Comparison of ENCODE assay signal across 14 cellular contexts in genomic region chr4:117549624-117550023, GRCh38.
A peak's percentile ranks its signal among the peaks of the same experiment; 100 is the strongest.
DNase-seq lines count a peak whose midpoint lies in the region; FAIRE-seq and TF ChIP-seq lines count a peak whose summit lies in the region.
"Had no signal": no experiment of that assay in that cellular context is flagged by ENCODE, and none has a peak within 500 bp of the region (broad histone marks: within the 10 kb centered on the region; RNA-seq: fewer than 3 reads in every experiment).

No MANE protein-coding gene starts in this region.

- H2BK120ac ChIP-seq in mesenchymal stem cell (ENCODE audit: low read depth, low read length) = no peak overlapping the region

- no peaks in the 10 kb centered on the region for H3F3A ChIP-seq in smooth muscle cell (ENCODE audit: low read depth)

- H3K36me3 Mint-ChIP-seq in endothelial cell (ENCODE audit: low read depth, unreplicated experiment) = no peaks in the 10 kb centered on the region
- H3K36me3 Mint-ChIP-seq: CD8-positive, alpha-beta memory T cell had no signal

- no peak overlapping the region for H3K18ac ChIP-seq in mesenchymal stem cell (ENCODE audit: low read depth in 1 of 2, low read length in 2 of 2)

- intact Hi-C loops in vagina (cut with DNase I) = no loop called here

- no peak overlapping the region for H3K14ac ChIP-seq in mesenchymal stem cell (ENCODE audit: low read length in 2 of 2)

- H3K23ac ChIP-seq in mesenchymal stem cell (ENCODE audit: low read length in 2 of 2) = no peak overlapping the region

- no peaks in the 10 kb centered on the region for H3K27me3 Mint-ChIP-seq in endothelial cell (ENCODE audit: unreplicated experiment)
- H3K27me3 Mint-ChIP-seq: CD8-positive, alpha-beta memory T cell had no signal

- H3K9me3 ChIP-seq in mesenchymal stem cell (ENCODE audit: control insufficient read depth, low read length) (no peaks in the 10 kb centered on the region), smooth muscle cell (replicated peaks; ENCODE audit: low read depth) (no peaks in the 10 kb centered on the region), vagina (no peaks in the 10 kb centered on the region)
- H3K9me3 ChIP-seq: BLaER1 had no signal

- FAIRE-seq in endometrium (lab: Jason Lieb, UNC) = peak; percentile 54
- FAIRE-seq: H54 had no signal

- H3K4me3 ChIP-seq in mesenchymal stem cell (ENCODE audit: insufficient read depth in 1 of 2, low read depth in 1 of 2, low read length in 2 of 2) (no peak overlapping the region), smooth muscle cell (no peak overlapping the region), vagina (no peak overlapping the region)
- H3K4me3 ChIP-seq: BLaER1 had no signal

- H3K9ac ChIP-seq in mesenchymal stem cell (ENCODE audit: low read length) (no peak overlapping the region), smooth muscle cell (ENCODE audit: low read depth) (no peak overlapping the region)
- H3K9ac ChIP-seq: BLaER1 had no signal

- H3K27ac ChIP-seq in mesenchymal stem cell (ENCODE audit: low read length, poor library complexity, severe bottlenecking) (no peak overlapping the region), smooth muscle cell (ENCODE audit: low read depth) (no peak overlapping the region), vagina (no peak overlapping the region)
- H3K27ac ChIP-seq: 22Rv1, BLaER1 had no signal

- WGBS in mesenchymal stem cell = 18% methylated on average over 4 of the region's 4 CpGs
- 67% methylated on average over 4 of the region's 4 CpGs for WGBS in smooth muscle cell (ENCODE audit: low lambda C conversion rate)

- H2AK5ac ChIP-seq in mesenchymal stem cell (ENCODE audit: low read length, severe bottlenecking) = no peak overlapping the region

- H3K79me2 ChIP-seq in smooth muscle cell (ENCODE audit: low read depth) = no peaks in the 10 kb centered on the region

- H3K4me3 Mint-ChIP-seq in endothelial cell (ENCODE audit: unreplicated experiment) = no peak overlapping the region
- H3K4me3 Mint-ChIP-seq: CD8-positive, alpha-beta memory T cell had no signal

- H3K27ac Mint-ChIP-seq in endothelial cell (ENCODE audit: unreplicated experiment) = no peak overlapping the region
- H3K27ac Mint-ChIP-seq: CD8-positive, alpha-beta memory T cell had no signal

- no peak overlapping the region for H3K4ac ChIP-seq in mesenchymal stem cell (ENCODE audit: low read depth in 1 of 2, low read length in 2 of 2)

- no peak overlapping the region for H2BK5ac ChIP-seq in mesenchymal stem cell (ENCODE audit: low read depth, low read length, poor library complexity, severe bottlenecking)

- H3K36me3 ChIP-seq in mesenchymal stem cell (ENCODE audit: control insufficient read depth in 1 of 2, insufficient read depth in 2 of 2, low read depth in 1 of 2, low read length in 2 of 2) (no peaks in the 10 kb centered on the region), smooth muscle cell (ENCODE audit: low read depth) (no peaks in the 10 kb centered on the region), vagina (no peaks in the 10 kb centered on the region)
- H3K36me3 ChIP-seq: BLaER1 had no signal

- H3K79me1 ChIP-seq in mesenchymal stem cell (replicated peaks; ENCODE audit: low read length, poor library complexity, severe bottlenecking) = no peaks in the 10 kb centered on the region

- H3K9me3 Mint-ChIP-seq in endothelial cell (ENCODE audit: unreplicated experiment) = no peaks in the 10 kb centered on the region

- no peaks in the 10 kb centered on the region for H3K27me3 ChIP-seq in mesenchymal stem cell (ENCODE audit: control insufficient read depth in 1 of 2, insufficient read depth in 1 of 2, low read length in 2 of 2)
- no peaks in the 10 kb centered on the region for H3K27me3 ChIP-seq in smooth muscle cell (ENCODE audit: low read depth)
- no peaks in the 10 kb centered on the region for H3K27me3 ChIP-seq in vagina
- H3K27me3 ChIP-seq: BLaER1 had no signal

- no peak for TF ChIP-seq POLR2A in vagina (IDR thresholded peaks at IDR 0.05)

- no peak overlapping the region for H2BK15ac ChIP-seq in mesenchymal stem cell (ENCODE audit: low read depth, poor library complexity, severe bottlenecking)

- H2BK12ac ChIP-seq in mesenchymal stem cell (ENCODE audit: low read length in 2 of 2) = no peak overlapping the region

- TF ChIP-seq CTCF in smooth muscle cell (IDR thresholded peaks at IDR 0.05; ENCODE audit: borderline replicate concordance, insufficient read depth, poor library complexity, severe bottlenecking) = no peak
- no peak for TF ChIP-seq CTCF in vagina (IDR thresholded peaks at IDR 0.05)
- TF ChIP-seq CTCF in endothelial cell (IDR thresholded peaks at IDR 0.05; ENCODE audit: unreplicated experiment) = no peak

- H3K4me1 Mint-ChIP-seq in endothelial cell (ENCODE audit: unreplicated experiment) = no peaks in the 10 kb centered on the region
- H3K4me1 Mint-ChIP-seq: CD8-positive, alpha-beta memory T cell had no signal

- H3K4me1 ChIP-seq in mesenchymal stem cell (ENCODE audit: control insufficient read depth, insufficient read depth, low read depth, low read length) (no peaks in the 10 kb centered on the region), smooth muscle cell (ENCODE audit: low read depth) (no peaks in the 10 kb centered on the region), vagina (no peaks in the 10 kb centered on the region)
- H3K4me1 ChIP-seq: BLaER1 had no signal

- H2AFZ ChIP-seq in mesenchymal stem cell (ENCODE audit: low read depth, low read length) (no peak overlapping the region), smooth muscle cell (ENCODE audit: low read depth) (peak overlapping the region; percentile 52)

- DNase-seq in NCI-H446 treated with DMSO at 0.1 percent for 48 hours (lab: John Stamatoyannopoulos, UW) (peak; percentile 34), NCI-H446 (lab: John Stamatoyannopoulos, UW) (no peak), mesenchymal stem cell (peak; percentile 33), smooth muscle cell (lab: John Stamatoyannopoulos, UW; ENCODE audit: unreplicated experiment) (no peak), vagina (ENCODE audit: extremely low spot score in 2 of 2) (no peak), endothelial cell (ENCODE audit: low spot score) (no peak), NOMO-1 treated with DMSO at 0.1 percent for 48 hours (lab: John Stamatoyannopoulos, UW; ENCODE audit: unreplicated experiment) (no peak)
- DNase-seq: AML-193; CD8-positive, alpha-beta memory T cell; DMS 273 treated with DMSO at 0.1 percent for 48 hours had no signal

- H3K4me2 ChIP-seq in mesenchymal stem cell (ENCODE audit: low read length, poor library complexity, severe bottlenecking) (no peak overlapping the region), smooth muscle cell (no peak overlapping the region)
- H3K4me2 ChIP-seq: BLaER1 had no signal

- no peak overlapping the region for H4K8ac ChIP-seq in mesenchymal stem cell (ENCODE audit: low read length)

- no peaks in the 10 kb centered on the region for H4K20me1 ChIP-seq in smooth muscle cell (ENCODE audit: low read depth)
- H4K20me1 ChIP-seq: BLaER1 had no signal

- no peak overlapping the region for H4K91ac ChIP-seq in mesenchymal stem cell (ENCODE audit: low read length)

Comparison
In these comparisons a context has a peak if more than half of its experiments do, and no peak if none do; other contexts are left out.
1. DNase-seq: peak in NCI-H446 treated with DMSO at 0.1 percent for 48 hours (single experiment) and mesenchymal stem cell (single experiment); none in NCI-H446 (0 of 2), smooth muscle cell (single experiment), vagina (0 of 2), endothelial cell (single experiment) and NOMO-1 treated with DMSO at 0.1 percent for 48 hours (single experiment).